ENCODE assay signal across 9 cellular contexts in the genomic region with DNA sequence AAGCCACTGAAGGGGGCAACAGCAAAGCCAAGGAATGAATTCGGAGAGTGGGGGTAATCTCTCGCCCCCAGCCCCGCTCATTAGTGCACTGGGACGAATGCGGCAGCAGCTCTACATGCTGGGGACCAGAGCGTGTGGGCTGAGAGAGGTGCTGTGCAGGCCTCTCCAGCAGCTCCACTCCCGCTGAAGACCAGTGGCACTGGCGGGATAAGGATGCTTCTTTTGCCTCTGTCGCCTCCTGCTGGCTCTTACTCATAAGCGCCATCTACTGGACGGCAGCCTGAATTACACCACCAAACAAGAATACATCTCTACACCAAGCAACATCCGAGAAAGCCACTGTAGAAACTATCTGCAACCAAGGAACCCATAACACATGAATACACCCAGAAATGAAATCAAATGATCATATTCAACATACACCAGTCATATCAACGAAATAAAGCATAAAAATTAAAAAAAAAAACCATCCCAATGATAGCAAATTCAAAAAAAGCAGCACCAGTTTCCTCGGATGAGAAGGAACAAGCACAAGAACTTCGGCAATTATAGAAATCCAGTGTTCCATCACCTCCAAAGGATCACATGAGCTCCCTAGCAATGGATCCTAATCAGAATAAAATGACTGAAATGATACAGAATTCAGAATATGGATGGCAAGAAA.
DNase-seq lines count a peak whose midpoint lies in the region; ATAC-seq, FAIRE-seq and TF ChIP-seq lines count a peak whose summit lies in the region.
"Had no signal": no experiment of that assay in that cellular context is flagged by ENCODE, and none has a peak within 500 bp of the region (broad histone marks: within the 10 kb centered on the region; RNA-seq: fewer than 3 reads in every experiment).

No MANE protein-coding gene starts in this region.

- no peaks in the 10 kb centered on the region for H3K79me2 ChIP-seq in KMS-11 (ENCODE audit: insufficient read depth, low read depth)

- H3K4me3 Mint-ChIP-seq in activated B cell treated with CpG ODN at 0.5 μM for 24 hours: no peak overlapping the region

- H3K4me2 ChIP-seq in KMS-11: peak overlapping the region; percentile 2; the same call in 1 of the 2 replicates

- CTCF ChIA-PET in activated B cell treated with CpG ODN at 0.5 μM for 24 hours (lab: Charles Lee): interaction anchor here (0.7 to 1.3 kb wide), 4 partner anchors 12 to 319 kb away, joined by 3 to 5 read pairs (median 4); no protein-coding TSS in a partner anchor

- no peaks in the 10 kb centered on the region for H4K20me1 ChIP-seq in KMS-11 (ENCODE audit: insufficient read depth)

- H2AFZ ChIP-seq in KMS-11 (ENCODE audit: low read depth): no peak overlapping the region

- H3K27me3 ChIP-seq in KMS-11 (ENCODE audit: insufficient read depth, low read depth) (no peaks in the 10 kb centered on the region), colonic mucosa (no peaks in the 10 kb centered on the region), upper lobe of right lung (no peaks in the 10 kb centered on the region)

- POLR2A ChIA-PET in activated B cell treated with CpG ODN at 0.5 μM for 24 hours (lab: Charles Lee): no interaction called here

- no peaks in the 10 kb centered on the region for H3K9me3 ChIP-seq in colonic mucosa
- no peaks in the 10 kb centered on the region for H3K9me3 ChIP-seq in upper lobe of right lung

- H3K9ac ChIP-seq in KMS-11 (no peak overlapping the region), colonic mucosa (ENCODE audit: low read depth in 2 of 2, low read length in 2 of 2) (no peak overlapping the region)

- peak; percentile 76 for ATAC-seq in activated B cell treated with CpG ODN at 0.5 μM for 24 hours (ENCODE audit: low read depth)
- peak; percentile 84 for ATAC-seq in upper lobe of right lung
- no peak for ATAC-seq in GM18519 (IDR thresholded peaks at IDR 0.05; ENCODE audit: low FRiP score, unreplicated experiment)

- H3K9me3 Mint-ChIP-seq in activated B cell treated with CpG ODN at 0.5 μM for 24 hours: no peaks in the 10 kb centered on the region

- TF ChIP-seq CTCF in KMS-11 (conservative IDR thresholded peaks at IDR 0.05; ENCODE audit: low read depth, low read length) (peak; percentile 99), activated B cell treated with CpG ODN at 0.5 μM for 24 hours (IDR thresholded peaks at IDR 0.05) (peak; percentile 61), colonic mucosa (IDR thresholded peaks at IDR 0.05) (peak; percentile 58), upper lobe of right lung (IDR thresholded peaks at IDR 0.05) (peak; percentile 71)

- H3K4me1 Mint-ChIP-seq in activated B cell treated with CpG ODN at 0.5 μM for 24 hours: peaks cover 42% of the 10 kb centered on the region

- H3K27ac ChIP-seq in KMS-11 (no peak overlapping the region), colonic mucosa (no peak overlapping the region), upper lobe of right lung (no peak overlapping the region)

- FAIRE-seq in A204.1 (lab: Jason Lieb, UNC) (peak; percentile 39), GM18507 (lab: Jason Lieb, UNC) (peak; percentile 24)
- FAIRE-seq: islet of Langerhans had no signal

- H3K4me3 ChIP-seq in KMS-11 (IDR thresholded peaks at IDR 0.05; ENCODE audit: insufficient read depth, low read depth, low read length) (no peak overlapping the region), colonic mucosa (no peak overlapping the region), upper lobe of right lung (no peak overlapping the region)

- H3K27ac Mint-ChIP-seq in activated B cell treated with CpG ODN at 0.5 μM for 24 hours: no peak overlapping the region

- H3K4me1 ChIP-seq in KMS-11 (ENCODE audit: low read depth, poor library complexity, severe bottlenecking) (peaks cover 36% of the 10 kb centered on the region), colonic mucosa (no peaks in the 10 kb centered on the region), upper lobe of right lung (peaks cover 3% of the 10 kb centered on the region)

- intact Hi-C loops in activated B cell treated with CpG ODN at 0.5 μM for 24 hours (cut with micrococcal nuclease): loop anchor here (1.0 to 2.0 kb wide), 2 partner anchors 78 to 319 kb away; a partner anchor contains a TSS
- intact Hi-C loops in colonic mucosa (cut with DNase I): no loop called here
- intact Hi-C loops in upper lobe of right lung (cut with DNase I): no loop called here

- no peaks in the 10 kb centered on the region for H3K27me3 Mint-ChIP-seq in activated B cell treated with CpG ODN at 0.5 μM for 24 hours

- peaks cover 2% of the 10 kb centered on the region for H3K36me3 Mint-ChIP-seq in activated B cell treated with CpG ODN at 0.5 μM for 24 hours (ENCODE audit: low read depth)

- DNase-seq in GM18507 (ENCODE audit: extremely low spot score, insufficient read length, low read depth): peak; percentile 2
- no peak for DNase-seq in activated B cell treated with CpG ODN at 0.5 μM for 24 hours
- DNase-seq in colonic mucosa: peak; percentile 36
- DNase-seq in myocyte (ENCODE audit: low read depth): peak; percentile 28
- no peak for DNase-seq in upper lobe of right lung

- H3K36me3 ChIP-seq in KMS-11 (ENCODE audit: insufficient read depth) (no peaks in the 10 kb centered on the region), colonic mucosa (no peaks in the 10 kb centered on the region), upper lobe of right lung (no peaks in the 10 kb centered on the region)

Comparison
In these comparisons a context has a peak if more than half of its experiments do, and no peak if none do; other contexts are left out.
1. DNase-seq: peak in GM18507 (single experiment), colonic mucosa (single experiment) and myocyte (single experiment); none in activated B cell treated with CpG ODN at 0.5 μM for 24 hours (single experiment) and upper lobe of right lung (single experiment).
2. Peak in every context shown above with its lines, with median percentiles within 50 percentile points of each other: CTCF ChIP-seq.